In the genomic region with DNA sequence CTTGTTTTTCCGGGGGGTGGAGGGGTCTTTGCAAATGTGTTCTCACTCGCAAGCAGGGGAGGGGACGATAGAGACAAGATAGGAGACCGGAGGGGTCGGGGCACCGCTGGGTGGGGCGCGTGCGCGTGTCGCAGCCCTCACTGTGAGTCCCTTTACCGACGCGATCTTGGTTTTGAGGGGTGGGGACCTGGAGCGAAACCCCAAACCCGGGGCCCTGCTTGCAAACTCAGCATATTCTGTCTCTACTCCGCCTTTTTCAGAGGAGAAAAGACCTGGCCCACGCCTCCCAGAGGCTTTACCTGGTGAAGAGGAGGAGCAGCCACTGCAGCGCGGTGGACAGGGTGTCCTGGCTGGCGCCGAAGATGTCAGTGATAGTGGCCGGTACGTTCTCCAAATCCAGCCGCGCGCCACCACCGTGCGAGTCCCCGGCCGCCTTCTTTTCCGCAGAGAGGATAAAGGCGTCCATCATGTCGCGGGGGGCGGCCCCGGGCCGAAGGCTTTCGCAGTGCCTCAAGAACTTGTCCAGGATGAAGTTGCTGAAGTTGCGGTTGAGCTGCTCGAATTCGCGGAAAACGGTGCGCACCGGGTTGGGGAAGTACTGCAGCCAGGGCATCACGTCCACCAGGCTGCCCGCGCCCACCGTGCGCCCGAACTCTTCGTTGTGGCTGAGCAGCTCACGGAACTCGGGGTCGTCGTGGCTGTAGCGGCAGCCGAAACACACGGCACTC, we compare ENCODE assay signal across 9 cellular contexts. TPM values are rescaled to one million over a fixed set of nuclear protein-coding genes. Genes with fewer than 3 reads are reported as not detected.
DNase-seq lines count a peak whose midpoint lies in the region; TF ChIP-seq lines count a peak whose summit lies in the region.
"Had no signal": no experiment of that assay in that cellular context is flagged by ENCODE, and none has a peak within 500 bp of the region (broad histone marks: within the 10 kb centered on the region; RNA-seq: fewer than 3 reads in every experiment).

No MANE protein-coding gene starts in this region.

- BruUV-seq in OCI-LY7 (replicated peaks; lab: Mats Ljungman, UMichigan), result no TSS peak

- POLR2A ChIA-PET in OCI-LY7 (lab: Charles Lee), result no interaction called here

- CTCF ChIA-PET in OCI-LY7 (lab: Charles Lee; ENCODE audit: unreplicated experiment), result no interaction called here

- H3K36me3 ChIP-seq in HUES64 (ENCODE audit: insufficient read depth, low read length) (no peaks in the 10 kb centered on the region), adipocyte (ENCODE audit: control insufficient read depth, insufficient read depth, low read length, severe bottlenecking) (peaks cover 19% of the 10 kb centered on the region), iPS-20b (ENCODE audit: insufficient read depth, low read depth, low read length) (no peaks in the 10 kb centered on the region), smooth muscle cell (ENCODE audit: low read depth) (no peaks in the 10 kb centered on the region), OCI-LY7 (ENCODE audit: insufficient read depth, low read length) (no peaks in the 10 kb centered on the region), Karpas-422 (ENCODE audit: insufficient read depth, low read length) (no peaks in the 10 kb centered on the region)

- peaks cover 10% of the 10 kb centered on the region for H3F3A ChIP-seq in smooth muscle cell (ENCODE audit: low read depth)

- H3K27me3 ChIP-seq in HUES64 (ENCODE audit: insufficient read depth, low read length) (peaks cover 80% of the 10 kb centered on the region), adipocyte (replicated peaks; ENCODE audit: control insufficient read depth, insufficient read depth, low read length) (no peaks in the 10 kb centered on the region), iPS-20b (ENCODE audit: insufficient read depth, low read length) (peaks cover 93% of the 10 kb centered on the region), smooth muscle cell (ENCODE audit: low read depth) (peaks cover 38% of the 10 kb centered on the region), Karpas-422 (ENCODE audit: low read length) (no peaks in the 10 kb centered on the region)

- peak overlapping the region; percentile 84 for H2AFZ ChIP-seq in smooth muscle cell (ENCODE audit: low read depth)
- no peak overlapping the region for H2AFZ ChIP-seq in OCI-LY7 (ENCODE audit: low read length)
- H2AFZ ChIP-seq in Karpas-422 (ENCODE audit: low read length), result no peak overlapping the region

- H3K4me2 ChIP-seq in smooth muscle cell (peak overlapping the region; percentile 84), OCI-LY7 (ENCODE audit: low read length) (no peak overlapping the region), Karpas-422 (ENCODE audit: low read depth, low read length, poor library complexity, severe bottlenecking) (no peak overlapping the region)

- H3K9me2 ChIP-seq in OCI-LY7 (ENCODE audit: insufficient read depth, low read length) (no peaks in the 10 kb centered on the region), Karpas-422 (replicated peaks; ENCODE audit: insufficient read depth, low read length) (no peaks in the 10 kb centered on the region)

- H3K79me2 ChIP-seq in smooth muscle cell (ENCODE audit: low read depth) (peaks cover 9% of the 10 kb centered on the region), OCI-LY7 (ENCODE audit: insufficient read depth, low read depth, low read length) (no peaks in the 10 kb centered on the region), Karpas-422 (ENCODE audit: low read length) (no peaks in the 10 kb centered on the region)

- peaks cover 8 to 19% (median 17%) of the 10 kb centered on the region in 3 donors for H3K27me3 Mint-ChIP-seq in immature natural killer cell (ENCODE audit: low read depth in 3 of 3)

- H4K20me1 ChIP-seq in smooth muscle cell (ENCODE audit: low read depth) (no peaks in the 10 kb centered on the region), OCI-LY7 (ENCODE audit: insufficient read depth, low read length) (no peaks in the 10 kb centered on the region), Karpas-422 (ENCODE audit: insufficient read depth, low read depth, low read length) (no peaks in the 10 kb centered on the region)

- peak overlapping the region; percentile 56 for H3K4me3 ChIP-seq in HUES64 (ENCODE audit: low read length)
- H3K4me3 ChIP-seq in adipocyte (ENCODE audit: low read length), result peak overlapping the region; percentile 83
- peak overlapping the region; percentile 54 for H3K4me3 ChIP-seq in iPS-20b (ENCODE audit: low read length)
- peak overlapping the region; percentile 53 for H3K4me3 ChIP-seq in smooth muscle cell
- H3K4me3 ChIP-seq in OCI-LY7 (ENCODE audit: low read depth, low read length, poor library complexity, severe bottlenecking), result no peak overlapping the region
- H3K4me3 ChIP-seq in Karpas-422 (ENCODE audit: low read length), result no peak overlapping the region

- H3K27ac ChIP-seq in HUES64 (ENCODE audit: low read depth, low read length) (no peak overlapping the region), iPS-20b (ENCODE audit: low read length) (no peak overlapping the region), smooth muscle cell (ENCODE audit: low read depth) (no peak overlapping the region), OCI-LY7 (ENCODE audit: low read depth, low read length, poor library complexity, severe bottlenecking) (no peak overlapping the region), Karpas-422 (ENCODE audit: low read length) (no peak overlapping the region)

- no peaks in the 10 kb centered on the region for H3K9me3 ChIP-seq in HUES64 (ENCODE audit: insufficient read depth, low read depth, low read length)
- H3K9me3 ChIP-seq in adipocyte (ENCODE audit: control insufficient read depth, low read length), result no peaks in the 10 kb centered on the region
- peaks cover 3% of the 10 kb centered on the region; the same call in 1 of the 2 replicates for H3K9me3 ChIP-seq in iPS-20b (ENCODE audit: insufficient read depth, low read depth, low read length)
- H3K9me3 ChIP-seq in smooth muscle cell (replicated peaks; ENCODE audit: low read depth), result no peaks in the 10 kb centered on the region
- no peaks in the 10 kb centered on the region for H3K9me3 ChIP-seq in OCI-LY7 (ENCODE audit: low read length)
- H3K9me3 ChIP-seq in Karpas-422 (ENCODE audit: low read length), result no peaks in the 10 kb centered on the region

- no peaks in the 10 kb centered on the region for H3K36me3 Mint-ChIP-seq in immature natural killer cell

- intact Hi-C loops in OCI-LY7 (cut with micrococcal nuclease; ENCODE audit: unreplicated experiment), result no loop called here

- no peak for DNase-seq in adipocyte (ENCODE audit: low read depth)
- no peak for DNase-seq in smooth muscle cell (lab: John Stamatoyannopoulos, UW; ENCODE audit: unreplicated experiment)
- no peak for DNase-seq in middle frontal gyrus (ENCODE audit: extremely low spot score, low spot score)
- no peak for DNase-seq in immature natural killer cell
- no peak for DNase-seq in OCI-LY7 (ENCODE audit: low spot score)
- DNase-seq in Karpas-422, result no peak
- DNase-seq: NCI-H146 had no signal

- H3K4me1 ChIP-seq in HUES64 (ENCODE audit: insufficient read depth, low read length) (peaks cover 19% of the 10 kb centered on the region), adipocyte (ENCODE audit: control insufficient read depth, insufficient read depth, low read length) (peaks cover 50% of the 10 kb centered on the region), iPS-20b (ENCODE audit: insufficient read depth, low read length) (peaks cover 15% of the 10 kb centered on the region), smooth muscle cell (ENCODE audit: low read depth) (peaks cover 12% of the 10 kb centered on the region), OCI-LY7 (ENCODE audit: insufficient read depth, low read length, poor library complexity, severe bottlenecking) (no peaks in the 10 kb centered on the region), Karpas-422 (ENCODE audit: low read length) (peaks cover 8% of the 10 kb centered on the region)

- peaks cover 7 to 9% of the 10 kb centered on the region in 2 donors for H3K4me1 Mint-ChIP-seq in immature natural killer cell

- 93% methylated on average over 60 of the region's 60 CpGs for WGBS in HUES64
- whole genome bisulfite sequencing in smooth muscle cell (ENCODE audit: low lambda C conversion rate), result 7% methylated on average over 60 of the region's 60 CpGs

- H3K4me3 Mint-ChIP-seq in immature natural killer cell, result peak overlapping the region in 1 of 5 donors; percentile 30

- H3K9me3 Mint-ChIP-seq in immature natural killer cell, result no peaks in the 10 kb centered on the region

- TF ChIP-seq CTCF in smooth muscle cell (IDR thresholded peaks at IDR 0.05; ENCODE audit: borderline replicate concordance, insufficient read depth, poor library complexity, severe bottlenecking) (no peak), OCI-LY7 (conservative IDR thresholded peaks at IDR 0.05; ENCODE audit: low read length) (no peak)

- peak overlapping the region; percentile 12; the same call in 1 of the 2 replicates for H3K9ac ChIP-seq in HUES64 (ENCODE audit: low read depth, low read length)
- peak overlapping the region; percentile 91 for H3K9ac ChIP-seq in adipocyte (ENCODE audit: low read length)
- H3K9ac ChIP-seq in iPS-20b (ENCODE audit: low read depth, low read length), result no peak overlapping the region
- H3K9ac ChIP-seq in smooth muscle cell (ENCODE audit: low read depth), result peak overlapping the region; percentile 56
- H3K9ac ChIP-seq in Karpas-422 (ENCODE audit: low read length), result no peak overlapping the region

- no peak overlapping the region for H3K27ac Mint-ChIP-seq in immature natural killer cell

RNA-seq across cellular contexts. Expression of gene CYP1B1, which starts 1.7 kb away (rescaled TPM):
- 2.9 TPM for polyA plus RNA-seq in HUES64 (2013, experiment 1 of 2)
- polyA plus RNA-seq in HUES64 (2013, experiment 2 of 2), result 3.2 TPM
- total RNA-seq in smooth muscle cell (23.2 and 42.6 TPM in 2 replicates), OCI-LY7 (2022) (not detected in 2 replicates)
- polyA plus RNA-seq in smooth muscle cell (29.6 and 47.7 TPM in 2 replicates), immature natural killer cell (1 to 10 TPM in 2 of 3 donors, under 1 TPM in 1; 0.49 to 1.7 (median 1.2) TPM)
- 0.44 TPM in 1 of 2 replicates, not detected in the other for total RNA-seq in OCI-LY7 (2014; rRNA removed; shearing (Covaris generic))
- not detected in 2 replicates for total RNA-seq in Karpas-422 (2014; rRNA removed; shearing (Covaris generic); ENCODE audit: low replicate concordance)

Comparison
In these comparisons a context has a peak if more than half of its experiments do, and no peak if none do; other contexts are left out.
1. H3K4me3 ChIP-seq: peak in HUES64 (single experiment), adipocyte (single experiment), iPS-20b (single experiment) and smooth muscle cell (single experiment); none in OCI-LY7 (single experiment) and Karpas-422 (single experiment).
2. H3K9ac ChIP-seq: peak in HUES64 (single experiment), adipocyte (single experiment) and smooth muscle cell (single experiment); none in iPS-20b (single experiment) and Karpas-422 (single experiment).
3. RNA of gene CYP1B1, which starts 1.7 kb away (total RNA-seq): 23.2 to 42.6 TPM in smooth muscle cell; 0.44 TPM in OCI-LY7 and not detected in Karpas-422; every median in the first group is over 10 times any median in the second.